24 cellular contexts compared by ENCODE assay signal in the genomic region with DNA sequence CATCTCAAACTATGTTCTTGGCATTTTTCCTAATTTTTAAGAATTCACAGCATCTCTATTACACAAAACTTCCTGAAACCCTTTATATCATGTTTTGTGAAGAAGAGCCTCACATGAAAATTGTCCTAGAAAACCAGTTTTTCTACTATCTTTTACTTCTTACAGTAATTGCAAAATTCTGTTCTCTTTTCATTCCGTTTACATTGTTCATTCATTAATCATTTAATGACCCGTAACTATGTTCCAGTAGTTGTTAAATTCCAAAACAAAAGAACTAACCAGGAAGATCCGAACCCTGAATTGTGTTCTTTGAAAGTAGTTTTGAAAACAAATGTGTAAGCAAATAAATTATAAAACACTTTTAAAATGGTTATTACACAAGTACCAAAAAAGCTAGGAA.
A peak's percentile ranks its signal among the peaks of the same experiment; 100 is the strongest.
DNase-seq lines count a peak whose midpoint lies in the region; ATAC-seq, FAIRE-seq and TF ChIP-seq lines count a peak whose summit lies in the region.
"Had no signal": no experiment of that assay in that cellular context is flagged by ENCODE, and none has a peak within 500 bp of the region (broad histone marks: within the 10 kb centered on the region; RNA-seq: fewer than 3 reads in every experiment).

No MANE protein-coding gene starts in this region.

- WGBS in smooth muscle cell (ENCODE audit: low lambda C conversion rate), result 59% methylated on average over 3 of the region's 3 CpGs

- peak overlapping the region; percentile 54 for H3K27ac ChIP-seq in smooth muscle cell (ENCODE audit: low read depth)
- H3K27ac ChIP-seq: BLaER1, PC-9, SJSA1 had no signal

- H3K9ac ChIP-seq in smooth muscle cell (ENCODE audit: low read depth), result peak overlapping the region; percentile 3
- H3K9ac ChIP-seq: BLaER1 had no signal

- no peaks in the 10 kb centered on the region for H4K20me1 ChIP-seq in smooth muscle cell (ENCODE audit: low read depth)
- H4K20me1 ChIP-seq: BLaER1 had no signal

- peak; percentile 4 for DNase-seq in HPDE6-E6E7 (ENCODE audit: extremely low spot score)
- peak; percentile 46 for DNase-seq in kidney glomerular epithelial cell (lab: John Stamatoyannopoulos, UW)
- DNase-seq in smooth muscle cell (lab: John Stamatoyannopoulos, UW; ENCODE audit: unreplicated experiment), result no peak
- DNase-seq in NOMO-1 treated with DMSO at 0.1 percent for 48 hours (lab: John Stamatoyannopoulos, UW; ENCODE audit: unreplicated experiment), result no peak
- no peak for DNase-seq in NCI-H1694 treated with DMSO at 0.1 percent for 48 hours (lab: John Stamatoyannopoulos, UW)
- DNase-seq: CD4-positive, CD25-positive, alpha-beta regulatory T cell; DMS53; Kasumi-1; NCI-H1105 treated with DMSO at 0.1 percent for 48 hours; NCI-H2029 treated with DMSO at 0.1 percent for 48 hours; NCI-H446 treated with DMSO at 0.1 percent for 48 hours; NCI-H526; NCI-H82; NK-92 treated with Interleukin-12 subunit alpha and Interleukin-12 subunit beta, amount 100 ng/mL, for 24 hours; PC-9; Right ventricle myocardium superior had no signal

- H2AFZ ChIP-seq in smooth muscle cell (ENCODE audit: low read depth), result peak overlapping the region; percentile 38
- H2AFZ ChIP-seq: PC-9 had no signal

- H3K4me3 ChIP-seq in smooth muscle cell, result no peak overlapping the region
- H3K4me3 ChIP-seq: BLaER1, K562, PC-9, SJSA1 had no signal

- no peaks in the 10 kb centered on the region for H3K79me2 ChIP-seq in smooth muscle cell (ENCODE audit: low read depth)

- peak; percentile 98 for FAIRE-seq in endometrium (lab: Jason Lieb, UNC)
- FAIRE-seq: D721Med, G401.6, HTR-8/SVneo, K562 had no signal

- H3K4me2 ChIP-seq in smooth muscle cell, result peak overlapping the region; percentile 40
- H3K4me2 ChIP-seq: BLaER1, PC-9 had no signal

- H3K9me3 ChIP-seq in smooth muscle cell (replicated peaks; ENCODE audit: low read depth), result no peaks in the 10 kb centered on the region
- H3K9me3 ChIP-seq: BLaER1, SJSA1 had no signal

- no peaks in the 10 kb centered on the region for H3K27me3 ChIP-seq in smooth muscle cell (ENCODE audit: low read depth)
- H3K27me3 ChIP-seq: BLaER1, SJSA1 had no signal

- no peak for TF ChIP-seq CTCF in smooth muscle cell (IDR thresholded peaks at IDR 0.05; ENCODE audit: borderline replicate concordance, insufficient read depth, poor library complexity, severe bottlenecking)

- no peak for ATAC-seq in GM21515 (IDR thresholded peaks at IDR 0.05; ENCODE audit: unreplicated experiment)
- ATAC-seq: K562 had no signal

- H3K4me1 ChIP-seq in smooth muscle cell (ENCODE audit: low read depth), result peaks cover 7% of the 10 kb centered on the region
- H3K4me1 ChIP-seq: BLaER1, SJSA1 had no signal

- H3F3A ChIP-seq in smooth muscle cell (ENCODE audit: low read depth), result no peaks in the 10 kb centered on the region

- no peaks in the 10 kb centered on the region for H3K36me3 ChIP-seq in smooth muscle cell (ENCODE audit: low read depth)
- H3K36me3 ChIP-seq: BLaER1, SJSA1 had no signal

Comparison
In these comparisons a context has a peak if more than half of its experiments do, and no peak if none do; other contexts are left out.
1. DNase-seq: peak in HPDE6-E6E7 (single experiment) and kidney glomerular epithelial cell (single experiment); none in smooth muscle cell (single experiment), NOMO-1 treated with DMSO at 0.1 percent for 48 hours (single experiment) and NCI-H1694 treated with DMSO at 0.1 percent for 48 hours (single experiment).